8 cellular contexts compared by ENCODE assay signal in the genomic region with DNA sequence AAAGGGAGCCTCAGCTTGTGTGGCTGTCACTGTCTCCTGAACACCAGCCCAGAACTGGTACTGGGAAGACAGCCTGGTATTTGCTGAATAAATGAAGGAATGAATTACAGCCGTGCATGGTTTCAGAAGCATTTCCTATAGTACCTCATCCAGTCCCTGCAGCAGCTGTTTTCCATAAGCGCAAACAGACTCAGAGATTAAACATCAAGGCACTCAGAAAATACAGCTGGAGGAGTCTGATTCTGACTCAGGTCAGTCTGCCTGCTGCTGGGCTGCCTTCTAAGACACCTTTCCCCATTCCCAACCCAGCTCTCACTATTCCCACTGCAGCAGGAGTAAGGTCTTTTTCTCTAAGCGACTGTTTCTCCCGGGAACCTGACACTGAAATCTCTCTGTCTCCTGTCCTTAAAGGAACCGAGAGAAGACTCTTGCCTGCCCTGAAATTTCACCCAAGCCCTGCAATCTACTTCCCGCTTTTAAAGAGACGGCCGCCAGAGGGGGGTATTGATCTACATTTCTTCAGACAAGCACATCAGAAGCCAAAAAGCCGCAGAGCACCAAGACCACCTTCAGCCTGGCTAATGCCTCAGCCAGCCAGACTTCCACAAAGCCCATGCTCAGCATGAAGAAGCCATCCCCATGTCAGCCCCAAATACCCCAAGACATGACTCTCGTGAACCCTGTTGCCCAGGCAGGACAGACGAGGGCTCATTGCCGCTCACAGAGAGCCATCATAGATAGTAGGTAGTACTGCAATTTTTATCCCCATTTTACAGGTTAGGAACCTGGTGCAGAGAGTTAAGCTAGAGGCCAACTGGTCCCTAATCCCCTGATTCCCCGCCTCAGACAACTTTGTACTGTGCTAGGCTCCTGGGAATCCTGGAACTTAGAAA. TPM values are rescaled to one million over a fixed set of nuclear protein-coding genes. Genes with fewer than 3 reads are reported as not detected.
A peak's percentile ranks its signal among the peaks of the same experiment; 100 is the strongest.
DNase-seq lines count a peak whose midpoint lies in the region; FAIRE-seq and TF ChIP-seq lines count a peak whose summit lies in the region.
"Had no signal": no experiment of that assay in that cellular context is flagged by ENCODE, and none has a peak within 500 bp of the region (broad histone marks: within the 10 kb centered on the region; RNA-seq: fewer than 3 reads in every experiment).

No MANE protein-coding gene starts in this region.

- TF ChIP-seq EP300 in Ishikawa (IDR thresholded peaks at IDR 0.05; ENCODE audit: borderline replicate concordance) = no peak
- no peak for TF ChIP-seq EP300 in suprapubic skin (IDR thresholded peaks at IDR 0.05)

- H3K27ac ChIP-seq in RWPE1 (no peak overlapping the region), suprapubic skin (no peak overlapping the region)

- H3K27me3 ChIP-seq in suprapubic skin = no peaks in the 10 kb centered on the region

- H3K36me3 ChIP-seq in suprapubic skin = no peaks in the 10 kb centered on the region

- TF ChIP-seq POLR2A in GM12892 (IDR thresholded peaks at IDR 0.05; ENCODE audit: low read depth, low read length) (no peak), suprapubic skin (IDR thresholded peaks at IDR 0.05) (no peak)

- peak; percentile 95 for TF ChIP-seq RAD21 in Ishikawa (IDR thresholded peaks at IDR 0.05; ENCODE audit: low read depth)

- POLR2A ChIA-PET in RWPE1 (lab: Yijun Ruan, JAX; ENCODE audit: low non-redundant PET) = no interaction called here

- TF ChIP-seq CTCF in RWPE1 (conservative IDR thresholded peaks at IDR 0.05; ENCODE audit: low read depth) (peak; percentile 70), foreskin fibroblast (IDR thresholded peaks at IDR 0.05; ENCODE audit: low read depth, low read length) (peak; percentile 68), suprapubic skin (IDR thresholded peaks at IDR 0.05) (peak; percentile 53 to 57)

- no peaks in the 10 kb centered on the region for H3K9me3 ChIP-seq in suprapubic skin

- H3K4me1 ChIP-seq in suprapubic skin = no peaks in the 10 kb centered on the region

- no peak overlapping the region for H3K4me3 ChIP-seq in foreskin fibroblast (ENCODE audit: low read depth in 1 of 2, low read length in 2 of 2)
- H3K4me3 ChIP-seq in suprapubic skin = no peak overlapping the region

- FAIRE-seq in GM12892 (lab: Jason Lieb, UNC) = peak; percentile 40

- 32% methylated on average over 13 of the region's 13 CpGs for WGBS in suprapubic skin

- CTCF ChIA-PET in RWPE1 (lab: Yijun Ruan, JAX) = interaction anchor here (0.5 to 3.7 kb wide), 17 partner anchors 10 to 851 kb away, joined by 3 to 43 read pairs (median 4); no protein-coding TSS in a partner anchor

- DNase-seq in GM12892 (ENCODE audit: insufficient read length) (no peak), RWPE1 (ENCODE audit: low spot score) (peak; percentile 69), foreskin fibroblast (peak; percentile 64 to 88), nucleus accumbens (lab: John Stamatoyannopoulos, UW) (peak in 50 of 56 donors; percentile 8 to 92 (median 51)), suprapubic skin (ENCODE audit: low spot score in 2 of 2) (peak; percentile 81 to 91)
- DNase-seq in activated T-helper 1 cell treated with anti-CD3 and anti-CD28 coated beads, Interleukin-2, amount 50 U/mL, for 16 hours (ENCODE audit: low read depth in 1 of 2, low spot score in 1 of 2) = peak; percentile 33 to 46

TF ChIP-seq in Ishikawa, 13 proteins besides CTCF, POLR2A, EP300 and RAD21:
- TF ChIP-seq, protein P1, sequence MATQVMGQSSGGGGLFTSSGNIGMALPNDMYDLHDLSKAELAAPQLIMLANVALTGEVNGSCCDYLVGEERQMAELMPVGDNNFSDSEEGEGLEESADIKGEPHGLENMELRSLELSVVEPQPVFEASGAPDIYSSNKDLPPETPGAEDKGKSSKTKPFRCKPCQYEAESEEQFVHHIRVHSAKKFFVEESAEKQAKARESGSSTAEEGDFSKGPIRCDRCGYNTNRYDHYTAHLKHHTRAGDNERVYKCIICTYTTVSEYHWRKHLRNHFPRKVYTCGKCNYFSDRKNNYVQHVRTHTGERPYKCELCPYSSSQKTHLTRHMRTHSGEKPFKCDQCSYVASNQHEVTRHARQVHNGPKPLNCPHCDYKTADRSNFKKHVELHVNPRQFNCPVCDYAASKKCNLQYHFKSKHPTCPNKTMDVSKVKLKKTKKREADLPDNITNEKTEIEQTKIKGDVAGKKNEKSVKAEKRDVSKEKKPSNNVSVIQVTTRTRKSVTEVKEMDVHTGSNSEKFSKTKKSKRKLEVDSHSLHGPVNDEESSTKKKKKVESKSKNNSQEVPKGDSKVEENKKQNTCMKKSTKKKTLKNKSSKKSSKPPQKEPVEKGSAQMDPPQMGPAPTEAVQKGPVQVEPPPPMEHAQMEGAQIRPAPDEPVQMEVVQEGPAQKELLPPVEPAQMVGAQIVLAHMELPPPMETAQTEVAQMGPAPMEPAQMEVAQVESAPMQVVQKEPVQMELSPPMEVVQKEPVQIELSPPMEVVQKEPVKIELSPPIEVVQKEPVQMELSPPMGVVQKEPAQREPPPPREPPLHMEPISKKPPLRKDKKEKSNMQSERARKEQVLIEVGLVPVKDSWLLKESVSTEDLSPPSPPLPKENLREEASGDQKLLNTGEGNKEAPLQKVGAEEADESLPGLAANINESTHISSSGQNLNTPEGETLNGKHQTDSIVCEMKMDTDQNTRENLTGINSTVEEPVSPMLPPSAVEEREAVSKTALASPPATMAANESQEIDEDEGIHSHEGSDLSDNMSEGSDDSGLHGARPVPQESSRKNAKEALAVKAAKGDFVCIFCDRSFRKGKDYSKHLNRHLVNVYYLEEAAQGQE (IDR thresholded peaks at IDR 0.05; ENCODE audit: low read depth) = no peak

RNA-seq across cellular contexts. Expression of gene FOXI1, which starts 5.4 kb away (rescaled TPM):
- not detected for polyA plus RNA-seq in GM12892 (2012; ENCODE audit: missing spikeins)
- 1 to 10 TPM; 2.4 to 4.9 (median 3.9) TPM for total RNA-seq in suprapubic skin
- total RNA-seq: skeletal muscle tissue had no signal
